Comparison of ENCODE assay signal across 9 cellular contexts in the genomic region with DNA sequence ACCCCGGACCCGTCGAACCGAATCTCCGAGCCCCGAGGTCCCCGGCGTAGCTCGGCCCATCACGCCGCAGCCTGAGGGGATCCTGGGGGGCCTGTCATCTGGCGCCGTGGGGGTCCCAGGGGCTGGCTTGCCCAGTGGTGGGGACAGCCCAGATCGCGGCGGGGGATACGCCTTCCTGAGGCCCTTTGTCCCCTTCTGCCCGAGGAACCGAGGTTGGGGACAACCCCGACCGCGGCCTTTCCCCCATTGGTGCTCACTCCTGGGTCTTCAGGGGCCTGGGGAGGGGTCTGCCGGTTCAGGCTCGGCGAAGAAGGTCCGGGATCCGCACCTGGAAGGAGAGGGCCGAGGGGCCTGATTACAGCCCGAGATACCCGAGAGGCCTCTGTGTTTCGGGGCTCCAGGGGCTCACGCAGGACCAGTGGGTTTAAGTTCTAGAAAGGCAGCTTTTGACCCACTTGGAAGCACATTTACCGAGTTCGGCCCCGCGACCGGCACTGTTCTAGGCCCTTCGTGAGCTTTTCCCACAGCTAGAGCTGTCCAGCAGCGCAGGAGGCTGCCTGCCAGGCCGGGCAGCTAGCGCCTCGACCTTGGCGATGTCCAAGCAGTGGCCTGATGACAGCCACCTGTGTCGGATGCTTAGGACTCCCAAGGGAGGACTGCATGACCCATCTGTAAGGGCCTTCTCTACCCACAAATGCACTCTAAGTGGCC. TPM values are rescaled to one million over a fixed set of nuclear protein-coding genes. Genes with fewer than 3 reads are reported as not detected.
DNase-seq lines count a peak whose midpoint lies in the region; ATAC-seq, FAIRE-seq and TF ChIP-seq lines count a peak whose summit lies in the region.
"Had no signal": no experiment of that assay in that cellular context is flagged by ENCODE, and none has a peak within 500 bp of the region (broad histone marks: within the 10 kb centered on the region; RNA-seq: fewer than 3 reads in every experiment).

No MANE protein-coding gene starts in this region.

- peaks cover 16% of the 10 kb centered on the region for H3K36me3 Mint-ChIP-seq in activated T-helper 17 cell treated with anti-CD3 and anti-CD28 coated beads, Interleukin-2, amount 50 U/mL, for 72 hours (ENCODE audit: low read depth)
- H3K36me3 Mint-ChIP-seq: mesothelial cell of epicardium had no signal

- H3K4me1 Mint-ChIP-seq in stimulated activated naive CD8-positive, alpha-beta T cell treated with anti-CD3 and anti-CD28 coated beads, Interleukin-15, amount 100 ng/mL, for 72 hours = peaks cover 45% of the 10 kb centered on the region
- peaks cover 34% of the 10 kb centered on the region for H3K4me1 Mint-ChIP-seq in activated T-helper 17 cell treated with anti-CD3 and anti-CD28 coated beads, Interleukin-2, amount 50 U/mL, for 72 hours

- no peak for TF ChIP-seq CTCF in astrocyte of the spinal cord (IDR thresholded peaks at IDR 0.05; ENCODE audit: low read depth, low read length)
- no peak for TF ChIP-seq CTCF in testis (IDR thresholded peaks at IDR 0.05)

- no peaks in the 10 kb centered on the region for H3K27me3 ChIP-seq in HUES6 (ENCODE audit: control insufficient read depth, insufficient read depth, low read length)
- no peaks in the 10 kb centered on the region for H3K27me3 ChIP-seq in testis

- H3K9ac ChIP-seq in HUES6 (ENCODE audit: low read length) = peak overlapping the region; percentile 73

- no peak for TF ChIP-seq POLR2A in testis (IDR thresholded peaks at IDR 0.05)

- no peak overlapping the region for H3K4me3 Mint-ChIP-seq in stimulated activated naive CD8-positive, alpha-beta T cell treated with anti-CD3 and anti-CD28 coated beads, Interleukin-15, amount 100 ng/mL, for 72 hours
- no peak overlapping the region for H3K4me3 Mint-ChIP-seq in activated T-helper 17 cell treated with anti-CD3 and anti-CD28 coated beads, Interleukin-2, amount 50 U/mL, for 72 hours
- H3K4me3 Mint-ChIP-seq: mesothelial cell of epicardium had no signal

- H3K4me1 ChIP-seq in HUES6 (ENCODE audit: control insufficient read depth, insufficient read depth, low read length) (peaks cover 15% of the 10 kb centered on the region), testis (peaks cover 40% of the 10 kb centered on the region)

- no peaks in the 10 kb centered on the region for H3K9me3 Mint-ChIP-seq in stimulated activated naive CD8-positive, alpha-beta T cell treated with anti-CD3 and anti-CD28 coated beads, Interleukin-15, amount 100 ng/mL, for 72 hours
- H3K9me3 Mint-ChIP-seq in activated T-helper 17 cell treated with anti-CD3 and anti-CD28 coated beads, Interleukin-2, amount 50 U/mL, for 72 hours = no peaks in the 10 kb centered on the region
- H3K9me3 Mint-ChIP-seq: mesothelial cell of epicardium had no signal

- 4 to 9% methylated on average over 8 to 42 of the region's 44 CpGs for WGBS in testis, 2 donors

- in situ Hi-C loops in astrocyte of the spinal cord (cut with HindIII; ENCODE audit: low sequenced_read_pairs) = no loop called here

- DNase-seq in stimulated activated naive CD8-positive, alpha-beta T cell treated with anti-CD3 and anti-CD28 coated beads, Interleukin-15, amount 100 ng/mL, for 72 hours = no peak
- DNase-seq in stimulated activated naive CD8-positive, alpha-beta T cell treated with anti-CD3 and anti-CD28 coated beads, Interleukin-15, Interleukin-2, amounts not matched to agents 100 U/mL and 50 U/mL, for 24 hours = no peak
- no peak for DNase-seq in astrocyte of the spinal cord (ENCODE audit: low read depth, low spot score)
- DNase-seq in kidney tubule cell (ENCODE audit: low spot score) = peak; percentile 41
- no peak for DNase-seq in testis
- DNase-seq in GM19239 (ENCODE audit: insufficient read length, low spot score) = no peak

- intact Hi-C loops in testis (cut with DNase I; ENCODE audit: low total_unique reads) = loop anchor here (10.0 kb wide), 1 partner anchor 614 kb away; no protein-coding TSS in a partner anchor

- H3K9me3 ChIP-seq in HUES6 (ENCODE audit: control insufficient read depth, insufficient read depth, low read depth, low read length) = no peaks in the 10 kb centered on the region
- H3K9me3 ChIP-seq in testis = no peaks in the 10 kb centered on the region

- H3K36me3 ChIP-seq in HUES6 (ENCODE audit: control insufficient read depth, insufficient read depth, low read length) (no peaks in the 10 kb centered on the region), testis (ENCODE audit: low read depth, missing control alignments) (no peaks in the 10 kb centered on the region)

- FAIRE-seq in GM19239 (lab: Jason Lieb, UNC) = no peak

- no peak overlapping the region for H3K27ac Mint-ChIP-seq in stimulated activated naive CD8-positive, alpha-beta T cell treated with anti-CD3 and anti-CD28 coated beads, Interleukin-15, amount 100 ng/mL, for 72 hours
- H3K27ac Mint-ChIP-seq in activated T-helper 17 cell treated with anti-CD3 and anti-CD28 coated beads, Interleukin-2, amount 50 U/mL, for 72 hours = no peak overlapping the region
- H3K27ac Mint-ChIP-seq: mesothelial cell of epicardium had no signal

- no peaks in the 10 kb centered on the region for H3K27me3 Mint-ChIP-seq in stimulated activated naive CD8-positive, alpha-beta T cell treated with anti-CD3 and anti-CD28 coated beads, Interleukin-15, amount 100 ng/mL, for 72 hours
- H3K27me3 Mint-ChIP-seq in activated T-helper 17 cell treated with anti-CD3 and anti-CD28 coated beads, Interleukin-2, amount 50 U/mL, for 72 hours = no peaks in the 10 kb centered on the region

- H3K27ac ChIP-seq in HUES6 (ENCODE audit: low read depth, low read length) (no peak overlapping the region), testis (peak overlapping the region; percentile 66 to 89)

- H3K4me3 ChIP-seq in HUES6 (ENCODE audit: low read depth, low read length) (peak overlapping the region; percentile 81), astrocyte of the spinal cord (ENCODE audit: low read depth, low read length) (peak overlapping the region; percentile 94), testis (peak overlapping the region; percentile 65 to 72)

- peak; percentile 4 for ATAC-seq in stimulated activated naive CD8-positive, alpha-beta T cell treated with anti-CD3 and anti-CD28 coated beads, Interleukin-15, amount 100 ng/mL, for 72 hours
- ATAC-seq in stimulated activated naive CD8-positive, alpha-beta T cell treated with anti-CD3 and anti-CD28 coated beads, Interleukin-15, Interleukin-2, amounts not matched to agents 100 U/mL and 50 U/mL, for 24 hours = no peak
- no peak for ATAC-seq in activated T-helper 17 cell treated with anti-CD3 and anti-CD28 coated beads, Interleukin-2, amount 50 U/mL, for 72 hours (replicated peaks)

RNA-seq across cellular contexts. Expression of a gene that starts 0.5 kb away (rescaled TPM):
- 100 to 1,000 TPM in 1 of 2 donors, 10 to 100 TPM in 1; 82.5 to 109 TPM for total RNA-seq in testis
- polyA plus RNA-seq in testis (ENCODE audit: insufficient read depth, low read depth, low replicate concordance) = 214 TPM
- total RNA-seq in activated T-helper 17 cell treated with anti-CD3 and anti-CD28 coated beads, Interleukin-2, amount 50 U/mL, for 72 hours = 10 to 100 TPM; 40.1 to 47.7 TPM
